In genomic region chr10:24718031-24718855, GRCh38 we compare ENCODE assay signal across 12 cellular contexts. TPM values are rescaled to one million over a fixed set of nuclear protein-coding genes. Genes with fewer than 3 reads are reported as not detected.
DNase-seq lines count a peak whose midpoint lies in the region; ATAC-seq and TF ChIP-seq lines count a peak whose summit lies in the region.
"Had no signal": no experiment of that assay in that cellular context is flagged by ENCODE, and none has a peak within 500 bp of the region (broad histone marks: within the 10 kb centered on the region; RNA-seq: fewer than 3 reads in every experiment).

No MANE protein-coding gene starts in this region.

- in situ Hi-C loops in IMR-90 (cut with MboI; ENCODE audit: low sequenced_read_pairs) (loop anchor here (25.0 kb wide), 1 partner anchor 244 kb away; the partner anchor contains the start of gene PRTFDC1), mammary epithelial cell (cut with MboI; ENCODE audit: low sequenced_read_pairs in 2 of 2) (loop anchor here in 1 of 2 donors (25.0 kb wide), 1 partner anchor 244 kb away; the partner anchor contains the start of gene PRTFDC1)

- H3K9ac ChIP-seq in IMR-90 (ENCODE audit: low read depth, low read length) (peak overlapping the region; percentile 57; the same call in 1 of the 2 replicates), mammary epithelial cell (ENCODE audit: insufficient read depth, low read length) (peak overlapping the region; percentile 31)

- H4K20me1 ChIP-seq in IMR-90 (ENCODE audit: insufficient read depth, low read length): peaks cover 44% of the 10 kb centered on the region
- H4K20me1 ChIP-seq in mammary epithelial cell (ENCODE audit: insufficient read depth, low read length): peaks cover 4% of the 10 kb centered on the region

- peaks cover 100% of the 10 kb centered on the region for H3K79me2 ChIP-seq in mammary epithelial cell (ENCODE audit: insufficient read depth, low read length)

- H2AFZ ChIP-seq in IMR-90 (replicated peaks; ENCODE audit: low read length, poor library complexity) (no peak overlapping the region), mammary epithelial cell (ENCODE audit: low read depth, low read length) (no peak overlapping the region)

- H3K27me3 Mint-ChIP-seq in T-cell: no peaks in the 10 kb centered on the region

- intact Hi-C loops in IMR-90 (cut with micrococcal nuclease) (loop anchor here (2.0 kb wide), 1 partner anchor 273 kb away; no protein-coding TSS in a partner anchor), mammary epithelial cell (cut with micrococcal nuclease) (no loop called here)

- peaks cover 0 to 26% (median 23%) of the 10 kb centered on the region in 3 donors for H3K4me1 Mint-ChIP-seq in T-cell

- TF ChIP-seq POLR2A in IMR-90 (IDR thresholded peaks at IDR 0.05; ENCODE audit: low read depth, low read length): no peak

- peak overlapping the region; percentile 23 to 90; a peak in 3 of 4 replicates for H4K8ac ChIP-seq in IMR-90 (ENCODE audit: low read depth in 2 of 2, low read length in 2 of 2)

- ATAC-seq in IMR-90 (ENCODE audit: low read depth): peak; percentile 63
- no peak for ATAC-seq in T-cell (replicated peaks in 1 of 4)
- no peak for ATAC-seq in GM18511 (IDR thresholded peaks at IDR 0.05; ENCODE audit: unreplicated experiment)

- H3K56ac ChIP-seq in IMR-90 (ENCODE audit: extremely low read depth, insufficient read depth, low read length): peak overlapping the region; percentile 69

- H3K9me3 Mint-ChIP-seq in T-cell: no peaks in the 10 kb centered on the region

- no peak overlapping the region for H3K27ac Mint-ChIP-seq in T-cell

- H2AK5ac ChIP-seq in IMR-90 (ENCODE audit: low read depth, low read length): peak overlapping the region; percentile 94

- CTCF ChIA-PET in IMR-90 (lab: Yijun Ruan, JAX): no interaction called here
- CTCF ChIA-PET in mammary epithelial cell (lab: Charles Lee; ENCODE audit: low non-redundant PET): no interaction called here
- CTCF ChIA-PET in T-cell (lab: Charles Lee): interaction anchor here in 1 of 2 donors (0.6 kb wide), 1 partner anchor 163 kb away, joined by 4 read pairs; no protein-coding TSS in a partner anchor

- H3K36me3 ChIP-seq in IMR-90 (ENCODE audit: control insufficient read depth, insufficient read depth, low read length): peaks cover 6% of the 10 kb centered on the region
- H3K36me3 ChIP-seq in mammary epithelial cell (ENCODE audit: insufficient read depth, low read length): peaks cover 6% of the 10 kb centered on the region

- no peaks in the 10 kb centered on the region for H3K9me3 ChIP-seq in IMR-90 (ENCODE audit: control insufficient read depth, insufficient read depth, low read length)
- H3K9me3 ChIP-seq in mammary epithelial cell (replicated peaks; ENCODE audit: insufficient read depth, low read length): no peaks in the 10 kb centered on the region

- H2BK15ac ChIP-seq in IMR-90 (ENCODE audit: low read depth, low read length): peak overlapping the region; percentile 82

- H2BK120ac ChIP-seq in IMR-90 (ENCODE audit: low read depth, low read length): peak overlapping the region; percentile 94

- peak overlapping the region; percentile 91 for H3K4ac ChIP-seq in IMR-90 (ENCODE audit: low read depth, low read length)

- H3K36me3 Mint-ChIP-seq in T-cell: no peaks in the 10 kb centered on the region

- H3K27me3 ChIP-seq in IMR-90 (ENCODE audit: control insufficient read depth, insufficient read depth, low read length): no peaks in the 10 kb centered on the region
- H3K27me3 ChIP-seq in mammary epithelial cell (ENCODE audit: insufficient read depth, low read length): no peaks in the 10 kb centered on the region

- peak overlapping the region; percentile 80 for H4K5ac ChIP-seq in IMR-90 (ENCODE audit: low read depth, low read length)

- peak overlapping the region; percentile 97 for H3K14ac ChIP-seq in IMR-90 (replicated peaks; ENCODE audit: low read depth, low read length)

- peak overlapping the region; percentile 73 for H3K27ac ChIP-seq in IMR-90 (ENCODE audit: insufficient read depth, low read length)
- H3K27ac ChIP-seq in mammary epithelial cell (ENCODE audit: insufficient read depth, low read depth, low read length): peak overlapping the region; percentile 80

- peak overlapping the region; percentile 87 for H2BK5ac ChIP-seq in IMR-90 (ENCODE audit: low read depth, low read length, poor library complexity, severe bottlenecking)

- H3K4me2 ChIP-seq in IMR-90 (ENCODE audit: low read depth, low read length) (peak overlapping the region; percentile 71), mammary epithelial cell (ENCODE audit: insufficient read depth, low read depth, low read length) (peak overlapping the region; percentile 98)

- peak overlapping the region; percentile 85 for H4K91ac ChIP-seq in IMR-90 (ENCODE audit: insufficient read depth, low read depth, low read length)

- H2BK20ac ChIP-seq in IMR-90 (ENCODE audit: low read depth, low read length): peak overlapping the region; percentile 98

- H3K79me1 ChIP-seq in IMR-90 (ENCODE audit: low read depth in 1 of 2, low read length in 2 of 2): peaks cover 0 to 35% of the 10 kb centered on the region in 2 experiments; a peak in 2 of 4 replicates

- H3K4me3 ChIP-seq in IMR-90 (ENCODE audit: insufficient read depth, low read depth, low read length) (peak overlapping the region; percentile 1; the same call in 1 of the 2 replicates), mammary epithelial cell (replicated peaks in 1 of 3; ENCODE audit: insufficient read depth in 1 of 3, low read depth in 2 of 3, low read length in 3 of 3) (peak overlapping the region in 2 of 3 experiments; percentile 72 to 73)

- dilution Hi-C loops in IMR-90 (cut with HindIII; ENCODE audit: low sequenced_read_pairs, unreplicated experiment): no loop called here
- dilution Hi-C loops in mammary epithelial cell (cut with HindIII; ENCODE audit: low sequenced_read_pairs): no loop called here

- POLR2A ChIA-PET in IMR-90 (lab: Charles Lee; ENCODE audit: unreplicated experiment): no interaction called here
- POLR2A ChIA-PET in T-cell (lab: Charles Lee): no interaction called here

- BruUV-seq in IMR-90 (replicated peaks; lab: Mats Ljungman, UMichigan) (TSS peak; percentile 2), mammary epithelial cell (replicated peaks; lab: Mats Ljungman, UMichigan) (no TSS peak)

- TF ChIP-seq CTCF in IMR-90 (conservative IDR thresholded peaks at IDR 0.05; ENCODE audit: low read depth, low read length) (no peak), mammary epithelial cell (conservative IDR thresholded peaks at IDR 0.05 in 1 of 2, IDR thresholded peaks at IDR 0.05 in 1 of 2; ENCODE audit: extremely low read depth in 1 of 2, insufficient read depth in 1 of 2, low read depth in 1 of 2, low read length in 2 of 2) (no peak)

- H2AK9ac ChIP-seq in IMR-90 (replicated peaks; ENCODE audit: low read depth, low read length, poor library complexity): peak overlapping the region; percentile 32

- peak overlapping the region; percentile 89 for H3K23ac ChIP-seq in IMR-90 (ENCODE audit: low read depth, low read length)

- peaks cover 12% of the 10 kb centered on the region for H3K9me1 ChIP-seq in IMR-90 (ENCODE audit: insufficient read depth, low read length)

- WGBS in IMR-90 (ENCODE audit: extremely low coverage in 2 of 2, insufficient read length in 1 of 2), 2 experiments: 87% methylated on average over 7 of the region's 10 CpGs; no CpG with 5 or more reads in 1 of the 2 experiments
- 83% methylated on average over 9 of the region's 10 CpGs for WGBS in mammary epithelial cell (ENCODE audit: low coverage, missing lambda C conversion rate)

- DNase-seq in AG08396 (ENCODE audit: low spot score) (peak; percentile 72), IMR-90 (peak; percentile 90), mammary epithelial cell (peak; percentile 65), kidney tubule cell (ENCODE audit: low spot score) (peak; percentile 59), NCI-H510A (lab: John Stamatoyannopoulos, UW) (no peak), T-cell (no peak), NOMO-1 treated with DMSO at 0.1 percent for 48 hours (lab: John Stamatoyannopoulos, UW; ENCODE audit: unreplicated experiment) (no peak)
- DNase-seq: activated CD8-positive, alpha-beta memory T cell treated with anti-CD3 and anti-CD28 coated beads for 24 hours; caudate nucleus; NCI-H1930; nucleus accumbens had no signal

- H3K4me1 ChIP-seq in IMR-90 (ENCODE audit: control insufficient read depth, insufficient read depth, low read length) (peaks cover 17% of the 10 kb centered on the region), mammary epithelial cell (ENCODE audit: insufficient read depth, low read length) (peaks cover 15% of the 10 kb centered on the region)

- H3K18ac ChIP-seq in IMR-90 (ENCODE audit: low read depth, low read length): peak overlapping the region; percentile 63

- no peak for TF ChIP-seq RAD21 in IMR-90 (IDR thresholded peaks at IDR 0.05; ENCODE audit: low read length)

- H3K4me3 Mint-ChIP-seq in T-cell: no peak overlapping the region

TF ChIP-seq in IMR-90, 13 proteins besides CTCF, POLR2A, EP300 and RAD21:
- 0 out of 2 replicates have a peak, but pooled peaks have one; percentile 30 for TF ChIP-seq FOS (IDR thresholded peaks at IDR 0.05; ENCODE audit: low read depth, low read length)
- peak; percentile 81 for TF ChIP-seq CEBPB (IDR thresholded peaks at IDR 0.05; ENCODE audit: low read depth, low read length)
- no peak for TF ChIP-seq MXI1 (IDR thresholded peaks at IDR 0.05; ENCODE audit: borderline replicate concordance, low read depth, low read length)
- no peak for TF ChIP-seq RFX5 (IDR thresholded peaks at IDR 0.05; ENCODE audit: low read depth, low read length)
- no peak for TF ChIP-seq SMC3 (IDR thresholded peaks at IDR 0.05; ENCODE audit: low read depth, low read length)

RNA-seq across cellular contexts. Expression of gene ARHGAP21, which starts 5.4 kb away (rescaled TPM):
- total RNA-seq in IMR-90 (2012; rRNA removed): 92.5 and 94.3 TPM in 2 replicates
- 43.3 and 44.9 TPM in 2 replicates for polyA plus RNA-seq in IMR-90 (2012; rRNA removed)
- polyA plus RNA-seq in IMR-90 (2012; cell fraction: cytosol; rRNA removed): 10.8 and 11.9 TPM in 2 replicates
- 27.8 and 127 TPM in 2 replicates for polyA plus RNA-seq in IMR-90 (2012; cell fraction: nucleus; rRNA removed; ENCODE audit: low replicate concordance)
- 100 to 1,000 TPM; 131 to 207 TPM for total RNA-seq in mammary epithelial cell
- 91.6 TPM for polyA plus RNA-seq in mammary epithelial cell
- polyA minus RNA-seq in mammary epithelial cell: 242 TPM
- 10 to 100 TPM; 19.1 to 45.8 (median 26.1) TPM for total RNA-seq in T-cell

Comparison
In these comparisons a context has a peak if more than half of its experiments do, and no peak if none do; other contexts are left out.
1. DNase-seq: peak in AG08396 (single experiment), IMR-90 (single experiment), mammary epithelial cell (single experiment) and kidney tubule cell (single experiment); none in NCI-H510A (single experiment), T-cell (0 of 34) and NOMO-1 treated with DMSO at 0.1 percent for 48 hours (single experiment).